Comparison of ENCODE assay signal across 37 cellular contexts in genomic region chr16:19299565-19299964, GRCh38. TPM values are rescaled to one million over a fixed set of nuclear protein-coding genes. Genes with fewer than 3 reads are reported as not detected.
"Had no signal": no experiment of that assay in that cellular context is flagged by ENCODE, and none has a peak within 500 bp of the region (broad histone marks: within the 10 kb centered on the region; RNA-seq: fewer than 3 reads in every experiment).

No MANE protein-coding gene starts in this region.

- DNase-seq: activated CD4-positive, alpha-beta memory T cell treated with anti-CD3 and anti-CD28 coated beads, Interleukin-2, amount 10 ng/mL, durations not matched to agents 7 days and 5 days; activated CD4-positive, alpha-beta T cell treated with anti-CD3 and anti-CD28 coated beads for 1 hour; activated CD4-positive, alpha-beta T cell treated with anti-CD3 and anti-CD28 coated beads for 36 hours; activated CD4-positive, alpha-beta T cell treated with anti-CD3 and anti-CD28 coated beads for 48 hours; activated CD4-positive, alpha-beta T cell treated with anti-CD3 and anti-CD28 coated beads, Interleukin-2, amount 10 ng/mL, durations not matched to agents 7 days and 5 days; activated CD4-positive, alpha-beta T cell treated with anti-CD3 and anti-CD28 coated beads, Interleukin-2, amount 50 U/mL, for 48 hours; activated CD4-positive, CD25-positive, alpha-beta regulatory T cell; activated CD8-positive, alpha-beta memory T cell treated with anti-CD3 and anti-CD28 coated beads for 24 hours; activated CD8-positive, alpha-beta memory T cell treated with anti-CD3 and anti-CD28 coated beads, Interleukin-2, amount 10 ng/mL, durations not matched to agents 7 days and 5 days; activated CD8-positive, alpha-beta memory T cell treated with anti-CD3 and anti-CD28 coated beads, Interleukin-2, amount 50 U/mL, for 48 hours; activated CD8-positive, alpha-beta T cell treated with anti-CD3 and anti-CD28 coated beads, Interleukin-2, amount 10 ng/mL, durations not matched to agents 7 days and 5 days; activated effector memory CD4-positive, alpha-beta T cell treated with Interleukin-2 at 50 U/mL for 16 hours; activated gamma-delta T cell treated with Interleukin-2 at 50 U/mL for 16 hours; activated naive CD4-positive, alpha-beta T cell; activated naive CD4-positive, alpha-beta T cell treated with anti-CD3 and anti-CD28 coated beads for 36 hours; activated naive CD4-positive, alpha-beta T cell treated with anti-CD3 and anti-CD28 coated beads, Interleukin-2, amount 50 U/mL, for 16 hours; activated naive CD8-positive, alpha-beta T cell treated with anti-CD3 and anti-CD28 coated beads for 36 hours; activated T-cell treated with anti-CD3 and anti-CD28 coated beads, Interleukin-2, amount 50 U/mL, for 24 hours; activated T-cell treated with anti-CD3 and anti-CD28 coated beads, Interleukin-2, amount 50 U/mL, for 48 hours; adrenal gland; amniotic stem cell; aorta; body of pancreas; brain microvascular endothelial cell; central memory CD4-positive, alpha-beta T cell; T-helper 1 cell; T-helper 2 cell; T-helper 9 cell had no signal

- H3K4me1 Mint-ChIP-seq: activated CD8-positive, alpha-beta memory T cell treated with anti-CD3 and anti-CD28 coated beads, Interleukin-2, amount 10 ng/mL, durations not matched to agents 7 days and 5 days had no signal

- H3K36me3 Mint-ChIP-seq: activated CD8-positive, alpha-beta memory T cell treated with anti-CD3 and anti-CD28 coated beads, Interleukin-2, amount 10 ng/mL, durations not matched to agents 7 days and 5 days; activated naive CD8-positive, alpha-beta T cell treated with anti-CD3 and anti-CD28 coated beads for 36 hours had no signal

- H3K27me3 Mint-ChIP-seq: activated CD4-positive, alpha-beta memory T cell treated with anti-CD3 and anti-CD28 coated beads, Interleukin-2, amount 10 ng/mL, durations not matched to agents 7 days and 5 days; activated CD4-positive, alpha-beta T cell treated with anti-CD3 and anti-CD28 coated beads, Interleukin-2, amount 10 ng/mL, durations not matched to agents 7 days and 5 days had no signal

- H3K27ac ChIP-seq: adrenal gland, body of pancreas, brain microvascular endothelial cell, breast epithelium, VCaP had no signal

- H3K9me3 Mint-ChIP-seq: activated CD4-positive, alpha-beta memory T cell treated with anti-CD3 and anti-CD28 coated beads, Interleukin-2, amount 10 ng/mL, durations not matched to agents 7 days and 5 days; activated CD4-positive, alpha-beta T cell treated with anti-CD3 and anti-CD28 coated beads, Interleukin-2, amount 10 ng/mL, durations not matched to agents 7 days and 5 days; T-helper 1 cell treated with Interleukin-12 subunit alpha and Interleukin-12 subunit beta and Interleukin-4 antibody, amounts not matched to agents 30 μg/mL and 1 μg/mL, for 36 hours; T-helper 2 cell treated with Interferon-gamma antibody and Interleukin-4, amounts not matched to agents 5 μg/mL and 100 μg/mL, for 36 hours had no signal

- H3K4me3 ChIP-seq: adrenal gland, body of pancreas, breast epithelium had no signal

- H3K4me1 ChIP-seq: adrenal gland, body of pancreas, breast epithelium had no signal

- H3K27ac Mint-ChIP-seq: activated CD4-positive, alpha-beta memory T cell treated with anti-CD3 and anti-CD28 coated beads, Interleukin-2, amount 10 ng/mL, durations not matched to agents 7 days and 5 days; activated CD4-positive, alpha-beta T cell treated with anti-CD3 and anti-CD28 coated beads for 36 hours; activated CD4-positive, alpha-beta T cell treated with anti-CD3 and anti-CD28 coated beads, Interleukin-2, amount 10 ng/mL, durations not matched to agents 7 days and 5 days; activated CD8-positive, alpha-beta memory T cell treated with anti-CD3 and anti-CD28 coated beads, Interleukin-2, amount 10 ng/mL, durations not matched to agents 7 days and 5 days; activated CD8-positive, alpha-beta T cell treated with anti-CD3 and anti-CD28 coated beads, Interleukin-2, amount 10 ng/mL, durations not matched to agents 7 days and 5 days; activated naive CD4-positive, alpha-beta T cell treated with anti-CD3 and anti-CD28 coated beads for 36 hours; activated naive CD4-positive, alpha-beta T cell treated with anti-CD3 and anti-CD28 coated beads, Interleukin-2, amount 50 U/mL, for 72 hours; activated naive CD8-positive, alpha-beta T cell treated with anti-CD3 and anti-CD28 coated beads for 36 hours; activated T-cell treated with anti-CD3 and anti-CD28 coated beads, Interleukin-2, amount 50 U/mL, for 24 hours; activated T-helper 2 cell treated with anti-CD3 and anti-CD28 coated beads, Interferon-gamma antibody, Interleukin-2, Interleukin-4, amounts not matched to agents 10 μg/mL and 5 μg/mL and 100 μg/mL, durations not matched to agents 14 hours and 24 hours and 36 hours; T-helper 1 cell treated with Interleukin-12 subunit alpha and Interleukin-12 subunit beta and Interleukin-4 antibody, amounts not matched to agents 30 μg/mL and 1 μg/mL, for 36 hours; T-helper 2 cell treated with Interferon-gamma antibody and Interleukin-4, amounts not matched to agents 5 μg/mL and 100 μg/mL, for 36 hours had no signal

- ATAC-seq: activated CD4-positive, alpha-beta T cell treated with anti-CD3 and anti-CD28 coated beads for 36 hours; activated CD4-positive, CD25-positive, alpha-beta regulatory T cell treated with anti-CD3 and anti-CD28 coated beads, Interleukin-2, amount 50 U/mL, for 24 hours; activated CD8-positive, alpha-beta memory T cell treated with anti-CD3 and anti-CD28 coated beads, Interleukin-2, amount 10 ng/mL, durations not matched to agents 7 days and 5 days; activated CD8-positive, alpha-beta T cell treated with anti-CD3 and anti-CD28 coated beads, Interleukin-2, amount 10 ng/mL, durations not matched to agents 7 days and 5 days; activated naive CD4-positive, alpha-beta T cell treated with anti-CD3 and anti-CD28 coated beads, Interleukin-2, amount 50 U/mL, for 72 hours; body of pancreas had no signal

- H3K9me3 ChIP-seq: adrenal gland, body of pancreas, breast epithelium had no signal

- H3K36me3 ChIP-seq: adrenal gland, brain microvascular endothelial cell, breast epithelium had no signal

- H3K27me3 ChIP-seq: adrenal gland, body of pancreas, brain microvascular endothelial cell, breast epithelium had no signal

- H3K4me3 Mint-ChIP-seq: activated CD4-positive, alpha-beta memory T cell treated with anti-CD3 and anti-CD28 coated beads, Interleukin-2, amount 10 ng/mL, durations not matched to agents 7 days and 5 days; activated CD4-positive, alpha-beta T cell treated with anti-CD3 and anti-CD28 coated beads for 36 hours; activated CD4-positive, alpha-beta T cell treated with anti-CD3 and anti-CD28 coated beads, Interleukin-2, amount 10 ng/mL, durations not matched to agents 7 days and 5 days; activated CD8-positive, alpha-beta memory T cell treated with anti-CD3 and anti-CD28 coated beads, Interleukin-2, amount 10 ng/mL, durations not matched to agents 7 days and 5 days; activated CD8-positive, alpha-beta T cell treated with anti-CD3 and anti-CD28 coated beads, Interleukin-2, amount 10 ng/mL, durations not matched to agents 7 days and 5 days; activated naive CD4-positive, alpha-beta T cell treated with anti-CD3 and anti-CD28 coated beads for 36 hours; activated naive CD8-positive, alpha-beta T cell treated with anti-CD3 and anti-CD28 coated beads for 36 hours; activated T-cell treated with anti-CD3 and anti-CD28 coated beads, Interleukin-2, amount 50 U/mL, for 24 hours; T-helper 1 cell treated with Interleukin-12 subunit alpha and Interleukin-12 subunit beta and Interleukin-4 antibody, amounts not matched to agents 30 μg/mL and 1 μg/mL, for 36 hours; T-helper 2 cell treated with Interferon-gamma antibody and Interleukin-4, amounts not matched to agents 5 μg/mL and 100 μg/mL, for 36 hours had no signal

RNA-seq across cellular contexts. Expression of gene CLEC19A, which starts 14.0 kb away (rescaled TPM):
- total RNA-seq: activated CD4-positive, alpha-beta memory T cell treated with anti-CD3 and anti-CD28 coated beads, Interleukin-2, amount 10 ng/mL, durations not matched to agents 7 days and 5 days; activated CD4-positive, alpha-beta T cell treated with anti-CD3 and anti-CD28 coated beads for 36 hours; activated CD4-positive, alpha-beta T cell treated with anti-CD3 and anti-CD28 coated beads, Interleukin-2, amount 10 ng/mL, durations not matched to agents 7 days and 5 days; activated CD8-positive, alpha-beta memory T cell treated with anti-CD3 and anti-CD28 coated beads, Interleukin-2, amount 10 ng/mL, durations not matched to agents 7 days and 5 days; activated CD8-positive, alpha-beta T cell treated with anti-CD3 and anti-CD28 coated beads, Interleukin-2, amount 10 ng/mL, durations not matched to agents 7 days and 5 days; activated naive CD4-positive, alpha-beta T cell treated with anti-CD3 and anti-CD28 coated beads for 36 hours; activated naive CD4-positive, alpha-beta T cell treated with anti-CD3 and anti-CD28 coated beads, Interleukin-2, amount 50 U/mL, for 72 hours; activated naive CD8-positive, alpha-beta T cell treated with anti-CD3 and anti-CD28 coated beads for 36 hours; activated T-helper 2 cell treated with anti-CD3 and anti-CD28 coated beads, Interferon-gamma antibody, Interleukin-2, Interleukin-4, amounts not matched to agents 10 μg/mL and 5 μg/mL and 100 μg/mL, durations not matched to agents 14 hours and 24 hours and 36 hours; adrenal gland; aorta; astrocyte; body of pancreas; cardiac septum had no signal
- polyA plus RNA-seq: adrenal gland, aorta had no signal
